In the genomic region with DNA sequence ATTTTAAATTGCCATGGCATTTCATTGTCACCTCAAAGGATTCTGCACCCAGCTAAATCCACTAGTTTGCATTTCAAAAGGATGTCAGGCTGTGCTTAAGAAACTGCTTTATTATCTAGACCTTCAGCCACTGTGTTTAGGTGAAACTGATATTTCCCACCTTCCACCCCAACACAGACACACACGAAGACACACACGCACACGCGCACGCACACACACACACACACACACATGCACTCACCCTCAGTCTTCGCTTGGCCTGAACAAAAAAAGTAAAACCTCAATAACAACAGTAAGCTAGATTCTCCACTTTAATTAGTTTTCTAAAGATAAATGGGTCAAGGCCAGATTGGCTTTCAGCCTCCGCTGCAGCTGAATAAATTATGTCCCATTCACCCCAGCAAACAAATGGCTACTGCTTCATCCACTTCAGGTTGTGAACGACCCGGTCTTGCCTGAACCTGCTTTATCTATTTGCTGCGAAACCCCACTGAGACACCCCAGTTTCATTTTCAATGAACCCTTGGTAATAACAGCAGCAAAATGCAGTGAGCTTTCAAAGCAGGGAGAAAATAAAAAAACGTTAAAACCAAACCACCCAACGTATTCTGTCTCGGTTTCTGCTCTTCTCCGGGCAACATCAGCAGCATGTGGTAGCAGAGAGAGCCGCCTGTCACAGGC, we compare ENCODE assay signal across 11 cellular contexts.
A peak's percentile ranks its signal among the peaks of the same experiment; 100 is the strongest.
DNase-seq lines count a peak whose midpoint lies in the region; ATAC-seq and TF ChIP-seq lines count a peak whose summit lies in the region.
"Had no signal": no experiment of that assay in that cellular context is flagged by ENCODE, and none has a peak within 500 bp of the region (broad histone marks: within the 10 kb centered on the region; RNA-seq: fewer than 3 reads in every experiment).

No MANE protein-coding gene starts in this region.

- H3K36me3 ChIP-seq in mucosa of descending colon (ENCODE audit: low read depth) (no peaks in the 10 kb centered on the region), uterus (no peaks in the 10 kb centered on the region), Caco-2 (ENCODE audit: control insufficient read depth, insufficient read depth, low read length) (no peaks in the 10 kb centered on the region)
- H3K36me3 ChIP-seq: MG63 had no signal

- H3K27ac ChIP-seq in uterus, result no peak overlapping the region
- H3K27ac ChIP-seq: WERI-Rb-1 had no signal

- no peak overlapping the region for H3K4me3 ChIP-seq in mucosa of descending colon
- no peak overlapping the region for H3K4me3 ChIP-seq in uterus
- no peak overlapping the region for H3K4me3 ChIP-seq in Caco-2 (ENCODE audit: low read depth, low read length)
- H3K4me3 ChIP-seq: lung, MG63 had no signal

- intact Hi-C loops in mucosa of descending colon (cut with DNase I, micrococcal nuclease), result no loop called here
- intact Hi-C loops in uterus (cut with DNase I; ENCODE audit: low total_unique reads), result no loop called here
- intact Hi-C loops in activated T-helper 2 cell treated with anti-CD3 and anti-CD28 coated beads, Interferon-gamma antibody, Interleukin-2, Interleukin-4, amounts not matched to agents 10 μg/mL and 5 μg/mL and 100 μg/mL, durations not matched to agents 14 hours and 24 hours and 36 hours (cut with micrococcal nuclease), result no loop called here
- intact Hi-C loops in Caco-2 (cut with micrococcal nuclease; ENCODE audit: unreplicated experiment), result no loop called here

- H3K4me3 Mint-ChIP-seq in activated T-helper 2 cell treated with anti-CD3 and anti-CD28 coated beads, Interferon-gamma antibody, Interleukin-2, Interleukin-4, amounts not matched to agents 10 μg/mL and 5 μg/mL and 100 μg/mL, durations not matched to agents 14 hours and 24 hours and 36 hours (ENCODE audit: low read depth), result no peak overlapping the region
- H3K4me3 Mint-ChIP-seq in Caco-2 (ENCODE audit: unreplicated experiment), result no peak overlapping the region

- no peaks in the 10 kb centered on the region for H3K27me3 ChIP-seq in uterus
- no peaks in the 10 kb centered on the region; the same call in 1 of the 2 replicates for H3K27me3 ChIP-seq in Caco-2 (replicated peaks; ENCODE audit: control insufficient read depth, insufficient read depth, low read length)
- H3K27me3 ChIP-seq: MG63 had no signal

- CTCF ChIA-PET in Caco-2 (lab: Charles Lee), result no interaction called here

- DNase-seq in NCI-H2227 treated with DMSO at 0.1 percent for 48 hours (lab: John Stamatoyannopoulos, UW), result peak; percentile 33
- DNase-seq in mucosa of descending colon, result no peak
- DNase-seq in uterus, result no peak
- DNase-seq in activated T-helper 2 cell treated with anti-CD3 and anti-CD28 coated beads, Interferon-gamma antibody, Interleukin-2, Interleukin-4, amounts not matched to agents 10 μg/mL and 5 μg/mL and 100 μg/mL, durations not matched to agents 14 hours and 24 hours and 36 hours (ENCODE audit: low spot score), result no peak
- DNase-seq in Caco-2, result no peak
- no peak for DNase-seq in central memory CD4-positive, alpha-beta T cell
- DNase-seq: MG63, WERI-Rb-1 had no signal

- peaks cover 12% of the 10 kb centered on the region for H3K4me1 Mint-ChIP-seq in activated T-helper 2 cell treated with anti-CD3 and anti-CD28 coated beads, Interferon-gamma antibody, Interleukin-2, Interleukin-4, amounts not matched to agents 10 μg/mL and 5 μg/mL and 100 μg/mL, durations not matched to agents 14 hours and 24 hours and 36 hours (ENCODE audit: low read depth)
- H3K4me1 Mint-ChIP-seq in Caco-2 (ENCODE audit: low read depth, unreplicated experiment), result no peaks in the 10 kb centered on the region

- no TSS peak for BruUV-seq in Caco-2 (replicated peaks; lab: Mats Ljungman, UMichigan)

- H3K27me3 Mint-ChIP-seq in activated T-helper 2 cell treated with anti-CD3 and anti-CD28 coated beads, Interferon-gamma antibody, Interleukin-2, Interleukin-4, amounts not matched to agents 10 μg/mL and 5 μg/mL and 100 μg/mL, durations not matched to agents 14 hours and 24 hours and 36 hours (ENCODE audit: low read depth), result peaks cover 6% of the 10 kb centered on the region
- no peaks in the 10 kb centered on the region for H3K27me3 Mint-ChIP-seq in Caco-2 (ENCODE audit: insufficient read depth, unreplicated experiment)

- H3K4me1 ChIP-seq in mucosa of descending colon (ENCODE audit: low read depth), result no peaks in the 10 kb centered on the region
- no peaks in the 10 kb centered on the region for H3K4me1 ChIP-seq in uterus
- no peaks in the 10 kb centered on the region for H3K4me1 ChIP-seq in Caco-2

- POLR2A ChIA-PET in Caco-2 (lab: Charles Lee), result no interaction called here

- no peak for TF ChIP-seq CTCF in mucosa of descending colon (IDR thresholded peaks at IDR 0.05)
- TF ChIP-seq CTCF in uterus (IDR thresholded peaks at IDR 0.05), result no peak
- TF ChIP-seq CTCF in Caco-2 (IDR thresholded peaks at IDR 0.05; ENCODE audit: insufficient read depth in 1 of 2, low read depth in 1 of 2, low read length in 1 of 2, severe bottlenecking in 1 of 2, unreplicated experiment in 1 of 2), result no peak

- H3K36me3 Mint-ChIP-seq in activated T-helper 2 cell treated with anti-CD3 and anti-CD28 coated beads, Interferon-gamma antibody, Interleukin-2, Interleukin-4, amounts not matched to agents 10 μg/mL and 5 μg/mL and 100 μg/mL, durations not matched to agents 14 hours and 24 hours and 36 hours (ENCODE audit: low read depth), result peaks cover 3% of the 10 kb centered on the region
- H3K36me3 Mint-ChIP-seq in Caco-2 (ENCODE audit: insufficient read depth, unreplicated experiment), result no peaks in the 10 kb centered on the region

- H3K27ac Mint-ChIP-seq in activated T-helper 2 cell treated with anti-CD3 and anti-CD28 coated beads, Interferon-gamma antibody, Interleukin-2, Interleukin-4, amounts not matched to agents 10 μg/mL and 5 μg/mL and 100 μg/mL, durations not matched to agents 14 hours and 24 hours and 36 hours, result no peak overlapping the region
- no peak overlapping the region for H3K27ac Mint-ChIP-seq in Caco-2 (ENCODE audit: unreplicated experiment)

- TF ChIP-seq POLR2A in uterus (IDR thresholded peaks at IDR 0.05), result no peak

- H3K9me3 ChIP-seq in mucosa of descending colon, result no peaks in the 10 kb centered on the region
- H3K9me3 ChIP-seq in uterus, result no peaks in the 10 kb centered on the region
- H3K9me3 ChIP-seq in Caco-2, result no peaks in the 10 kb centered on the region
- H3K9me3 ChIP-seq: MG63 had no signal

- peak; percentile 90 for ATAC-seq in GM18867 (IDR thresholded peaks at IDR 0.05; ENCODE audit: unreplicated experiment)
- peak; percentile 88 for ATAC-seq in HG02588 (IDR thresholded peaks at IDR 0.05; ENCODE audit: unreplicated experiment)
- ATAC-seq in mucosa of descending colon, result peak; percentile 31

- no peaks in the 10 kb centered on the region for H3K9me3 Mint-ChIP-seq in activated T-helper 2 cell treated with anti-CD3 and anti-CD28 coated beads, Interferon-gamma antibody, Interleukin-2, Interleukin-4, amounts not matched to agents 10 μg/mL and 5 μg/mL and 100 μg/mL, durations not matched to agents 14 hours and 24 hours and 36 hours
- H3K9me3 Mint-ChIP-seq in Caco-2 (ENCODE audit: unreplicated experiment), result no peaks in the 10 kb centered on the region

Comparison
In these comparisons a context has a peak if more than half of its experiments do, and no peak if none do; other contexts are left out.
1. ATAC-seq: peak in every context shown above with its lines; median percentile 90 in GM18867; 88 in HG02588; 31 in mucosa of descending colon.